In the genomic region with DNA sequence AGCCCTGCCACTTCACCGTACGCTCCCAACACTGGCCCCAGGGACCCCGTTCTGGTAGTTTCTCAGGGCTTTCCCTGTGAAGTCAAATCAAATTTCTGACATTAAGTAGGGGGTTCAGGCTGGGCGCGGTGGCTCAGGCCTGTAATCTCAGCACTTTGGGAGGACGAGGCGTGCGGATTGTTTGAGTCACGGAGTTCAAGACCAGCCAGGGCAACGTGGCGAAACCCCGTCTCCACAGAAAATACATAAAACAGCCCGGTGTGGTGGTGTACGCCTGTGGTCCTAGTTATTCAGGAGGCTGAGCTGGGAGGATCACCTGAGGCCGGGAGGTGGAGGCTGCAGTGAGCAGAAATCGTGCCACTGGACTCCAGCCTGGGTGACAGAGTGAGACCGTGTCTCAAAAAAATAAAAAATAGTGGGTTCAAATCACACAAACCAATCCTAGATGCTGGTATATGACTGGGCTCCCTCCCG, we compare ENCODE assay signal across 8 cellular contexts. TPM values are rescaled to one million over a fixed set of nuclear protein-coding genes. Genes with fewer than 3 reads are reported as not detected.
DNase-seq lines count a peak whose midpoint lies in the region; ATAC-seq lines count a peak whose summit lies in the region.

No MANE protein-coding gene starts in this region.

- peaks cover 22 to 48% (median 30%) of the 10 kb centered on the region in 4 donors for H3K4me1 Mint-ChIP-seq in CD4-positive, alpha-beta memory T cell
- H3K4me1 Mint-ChIP-seq in activated naive CD4-positive, alpha-beta T cell treated with anti-CD3 and anti-CD28 coated beads for 36 hours (ENCODE audit: low read depth): peaks cover 41% of the 10 kb centered on the region

- H3K9ac ChIP-seq in iPS-15b (ENCODE audit: low read depth, low read length): peak overlapping the region; percentile 60

- H3K27ac ChIP-seq in CD4-positive, alpha-beta memory T cell (ENCODE audit: low read depth, low read length): peak overlapping the region; percentile 86
- H3K27ac ChIP-seq in KOPT-K1 (ENCODE audit: low read depth, low read length, poor library complexity, severe bottlenecking): peak overlapping the region; percentile 96

- peak overlapping the region; percentile 86 to 98 (median 94) for H3K4me3 Mint-ChIP-seq in CD4-positive, alpha-beta memory T cell
- H3K4me3 Mint-ChIP-seq in activated naive CD4-positive, alpha-beta T cell treated with anti-CD3 and anti-CD28 coated beads for 36 hours: peak overlapping the region; percentile 94

- ATAC-seq in GM21390 (IDR thresholded peaks at IDR 0.05; ENCODE audit: unreplicated experiment): no peak
- ATAC-seq in sciatic nerve: no peak

- H3K36me3 ChIP-seq in CD4-positive, alpha-beta memory T cell (ENCODE audit: insufficient read depth, low read length): peaks cover 15% of the 10 kb centered on the region
- H3K36me3 ChIP-seq in KOPT-K1 (ENCODE audit: insufficient read depth, low read length) (peaks cover 28% of the 10 kb centered on the region), iPS-15b (ENCODE audit: control insufficient read depth, insufficient read depth, low read length) (peaks cover 9% of the 10 kb centered on the region)

- no peaks in the 10 kb centered on the region for H3K27me3 ChIP-seq in CD4-positive, alpha-beta memory T cell (ENCODE audit: insufficient read depth, low read length)
- no peaks in the 10 kb centered on the region for H3K27me3 ChIP-seq in iPS-15b (ENCODE audit: control insufficient read depth, insufficient read depth, low read length)

- POLR2A ChIA-PET in CD4-positive, alpha-beta memory T cell (lab: Charles Lee; ENCODE audit: partially characterized antibody): interaction anchor here (0.6 to 3.3 kb wide), 11 partner anchors 8 to 766 kb away, joined by 3 to 50 read pairs (median 4); partner anchors contain the start of genes ARL16, FOXK2, HGS and NARF

- peaks cover 47% of the 10 kb centered on the region for H3K4me1 ChIP-seq in CD4-positive, alpha-beta memory T cell (ENCODE audit: insufficient read depth, low read length)
- peaks cover 4% of the 10 kb centered on the region for H3K4me1 ChIP-seq in iPS-15b (ENCODE audit: control insufficient read depth, insufficient read depth, low read length)

- no peaks in the 10 kb centered on the region for H3K9me3 Mint-ChIP-seq in CD4-positive, alpha-beta memory T cell
- H3K9me3 Mint-ChIP-seq in activated naive CD4-positive, alpha-beta T cell treated with anti-CD3 and anti-CD28 coated beads for 36 hours: peaks cover 3% of the 10 kb centered on the region

- H3K4me3 ChIP-seq in CD4-positive, alpha-beta memory T cell (ENCODE audit: low read length in 2 of 2): peak overlapping the region; percentile 86 to 95
- H3K4me3 ChIP-seq in iPS-15b (ENCODE audit: low read depth, low read length): peak overlapping the region; percentile 80

- intact Hi-C loops in CD4-positive, alpha-beta memory T cell (cut with micrococcal nuclease): loop anchor here (1.0 to 5.0 kb wide), 4 partner anchors 8 to 302 kb away; partner anchors contain the start of genes HEXD, NARF, OGFOD3 and TBCD
- intact Hi-C loops in activated naive CD4-positive, alpha-beta T cell treated with anti-CD3 and anti-CD28 coated beads for 36 hours (cut with micrococcal nuclease): loop anchor here (1.0 to 2.0 kb wide), 5 partner anchors 8 to 198 kb away; partner anchors contain the start of genes FOXK2, HEXD, NARF and OGFOD3
- intact Hi-C loops in sciatic nerve (cut with DNase I): no loop called here

- CTCF ChIA-PET in CD4-positive, alpha-beta memory T cell (lab: Charles Lee; ENCODE audit: partially characterized antibody): interaction anchor here (0.6 to 0.7 kb wide), 2 partner anchors 31 to 32 kb away, joined by 3 read pairs; no protein-coding TSS in a partner anchor
- CTCF ChIA-PET in activated naive CD4-positive, alpha-beta T cell treated with anti-CD3 and anti-CD28 coated beads for 36 hours (lab: Charles Lee): interaction anchor here (0.6 to 1.7 kb wide), 6 partner anchors 22 to 842 kb away, joined by 3 to 5 read pairs (median 4); no protein-coding TSS in a partner anchor

- peak overlapping the region; percentile 85 to 99 (median 96) for H3K27ac Mint-ChIP-seq in CD4-positive, alpha-beta memory T cell
- peak overlapping the region; percentile 99 for H3K27ac Mint-ChIP-seq in activated naive CD4-positive, alpha-beta T cell treated with anti-CD3 and anti-CD28 coated beads for 36 hours

- H3K27me3 Mint-ChIP-seq in CD4-positive, alpha-beta memory T cell: no peaks in the 10 kb centered on the region
- H3K27me3 Mint-ChIP-seq in activated naive CD4-positive, alpha-beta T cell treated with anti-CD3 and anti-CD28 coated beads for 36 hours (ENCODE audit: low read depth): no peaks in the 10 kb centered on the region

- peak in 3 of 5 donors; percentile 21 to 64 (median 43) for DNase-seq in CD4-positive, alpha-beta memory T cell
- DNase-seq in activated naive CD4-positive, alpha-beta T cell treated with anti-CD3 and anti-CD28 coated beads for 36 hours: peak; percentile 74
- DNase-seq in stimulated activated CD4-positive, alpha-beta T cell treated with anti-CD3 and anti-CD28 coated beads, Interleukin-2, amount 100 ng/mL, for 48 hours: peak; percentile 36 to 38
- DNase-seq in HT-29 (ENCODE audit: low spot score) (no peak), sciatic nerve (ENCODE audit: low spot score) (no peak)

- peaks cover 0 to 17% of the 10 kb centered on the region in 2 donors for H3K36me3 Mint-ChIP-seq in CD4-positive, alpha-beta memory T cell
- H3K36me3 Mint-ChIP-seq in activated naive CD4-positive, alpha-beta T cell treated with anti-CD3 and anti-CD28 coated beads for 36 hours (ENCODE audit: low read depth): peaks cover 36% of the 10 kb centered on the region

- H3K9me3 ChIP-seq in CD4-positive, alpha-beta memory T cell (ENCODE audit: control insufficient read depth in 1 of 2, low read length in 2 of 2): no peaks in the 10 kb centered on the region
- H3K9me3 ChIP-seq in KOPT-K1 (ENCODE audit: insufficient read depth, low read length, poor library complexity, severe bottlenecking) (peaks cover 14% of the 10 kb centered on the region), iPS-15b (ENCODE audit: control insufficient read depth, insufficient read depth, low read length) (no peaks in the 10 kb centered on the region)

RNA-seq across cellular contexts. Expression of gene CYBC1, which starts 0.6 kb away (rescaled TPM):
- 100 to 1,000 TPM; 236 to 249 TPM for total RNA-seq in CD4-positive, alpha-beta memory T cell
- 100 to 1,000 TPM; 166 to 237 TPM for polyA plus RNA-seq in CD4-positive, alpha-beta memory T cell
- 100 to 1,000 TPM; 292 to 294 TPM for total RNA-seq in activated naive CD4-positive, alpha-beta T cell treated with anti-CD3 and anti-CD28 coated beads for 36 hours
- 72.3 and 89.5 TPM in 2 replicates for total RNA-seq in HT-29 (2014; rRNA removed; shearing (Covaris generic))
- total RNA-seq in sciatic nerve: 94.5 TPM

RNA-seq across cellular contexts. Expression of gene NARF, which starts 8.6 kb away (rescaled TPM):
- total RNA-seq in CD4-positive, alpha-beta memory T cell: 10 to 100 TPM; 80.8 to 82.9 TPM
- polyA plus RNA-seq in CD4-positive, alpha-beta memory T cell: 100 to 1,000 TPM in 1 of 2 donors, 10 to 100 TPM in 1; 94.2 to 146 TPM
- 10 to 100 TPM; 64.2 to 69.3 TPM for total RNA-seq in activated naive CD4-positive, alpha-beta T cell treated with anti-CD3 and anti-CD28 coated beads for 36 hours
- 30.5 and 35.0 TPM in 2 replicates for total RNA-seq in HT-29 (2014; rRNA removed; shearing (Covaris generic))
- 55.5 TPM for total RNA-seq in sciatic nerve

RNA-seq across cellular contexts. Expression of gene OGFOD3, which starts 31.5 kb away (rescaled TPM):
- 10 to 100 TPM; 28.8 to 30.3 TPM for total RNA-seq in CD4-positive, alpha-beta memory T cell
- polyA plus RNA-seq in CD4-positive, alpha-beta memory T cell: 10 to 100 TPM; 23.4 to 36.1 TPM
- total RNA-seq in activated naive CD4-positive, alpha-beta T cell treated with anti-CD3 and anti-CD28 coated beads for 36 hours: 10 to 100 TPM; 31.1 to 32.9 TPM
- 42.0 and 51.4 TPM in 2 replicates for total RNA-seq in HT-29 (2014; rRNA removed; shearing (Covaris generic))
- 23.5 TPM for total RNA-seq in sciatic nerve

RNA-seq across cellular contexts. Expression of gene HEXD, which starts 31.8 kb away (rescaled TPM):
- total RNA-seq in CD4-positive, alpha-beta memory T cell: 100 to 1,000 TPM; 105 to 113 TPM
- polyA plus RNA-seq in CD4-positive, alpha-beta memory T cell: 10 to 100 TPM; 12.6 to 15.1 TPM
- total RNA-seq in activated naive CD4-positive, alpha-beta T cell treated with anti-CD3 and anti-CD28 coated beads for 36 hours: 10 to 100 TPM; 22.4 to 26.3 TPM
- total RNA-seq in HT-29 (2014; rRNA removed; shearing (Covaris generic)): 25.8 and 28.4 TPM in 2 replicates
- total RNA-seq in sciatic nerve: 43.2 TPM

Comparison
In these comparisons a context has a peak if more than half of its experiments do, and no peak if none do; other contexts are left out.
1. DNase-seq: peak in CD4-positive, alpha-beta memory T cell (3 of 5), activated naive CD4-positive, alpha-beta T cell treated with anti-CD3 and anti-CD28 coated beads for 36 hours (single experiment) and stimulated activated CD4-positive, alpha-beta T cell treated with anti-CD3 and anti-CD28 coated beads, Interleukin-2, amount 100 ng/mL, for 48 hours (2 of 2); none in HT-29 (single experiment) and sciatic nerve (single experiment).